ENCODE assay signal across 8 cellular contexts in genomic region chr6:158561247-158561884, GRCh38. TPM values are rescaled to one million over a fixed set of nuclear protein-coding genes. Genes with fewer than 3 reads are reported as not detected.
A peak's percentile ranks its signal among the peaks of the same experiment; 100 is the strongest.
DNase-seq lines count a peak whose midpoint lies in the region; ATAC-seq and TF ChIP-seq lines count a peak whose summit lies in the region.

No MANE protein-coding gene starts in this region.

- TF ChIP-seq CTCF in BE2C (IDR thresholded peaks at IDR 0.05; ENCODE audit: low read depth, low read length) (no peak), LNCaP clone FGC (IDR thresholded peaks at IDR 0.05; ENCODE audit: control insufficient read depth, extremely low read depth, insufficient read depth) (no peak), dorsolateral prefrontal cortex (IDR thresholded peaks at IDR 0.05 in 54 of 56, conservative IDR thresholded peaks at IDR 0.05 in 2 of 56; ENCODE audit: low read depth in 1 of 56, partially characterized antibody in 56 of 56) (no peak), nephron (IDR thresholded peaks at IDR 0.05; ENCODE audit: unreplicated experiment in 3 of 3) (no peak)

- H3K9me3 ChIP-seq in BE2C = no peaks in the 10 kb centered on the region

- no peaks in the 10 kb centered on the region for H3K9me3 Mint-ChIP-seq in nephron

- H3K4me1 ChIP-seq in BE2C = peaks cover 5% of the 10 kb centered on the region

- H3K27ac ChIP-seq in dorsolateral prefrontal cortex = no peak overlapping the region

- intact Hi-C loops in dorsolateral prefrontal cortex (cut with DNase I) = no loop called here

- H3K4me3 ChIP-seq in BE2C (ENCODE audit: low read depth, low read length) = peak overlapping the region; percentile 67
- peak overlapping the region; percentile 59 for H3K4me3 ChIP-seq in LNCaP clone FGC (ENCODE audit: low read depth, low read length)
- H3K4me3 ChIP-seq in dorsolateral prefrontal cortex = peak overlapping the region in 58 of 59 donors; percentile 78 to 97 (median 88)

- peaks cover 3% of the 10 kb centered on the region for H3K27me3 Mint-ChIP-seq in nephron (ENCODE audit: low read depth)

- peaks cover 9% of the 10 kb centered on the region; the same call in 1 of the 2 replicates for H3K36me3 ChIP-seq in BE2C

- peak overlapping the region; percentile 66 to 95 (median 68) for H3K27ac Mint-ChIP-seq in nephron

- H3K27me3 ChIP-seq in BE2C = no peaks in the 10 kb centered on the region
- no peaks in the 10 kb centered on the region for H3K27me3 ChIP-seq in dorsolateral prefrontal cortex

- DNase-seq in BE2C (no peak), LNCaP clone FGC (ENCODE audit: low read depth) (no peak), dorsolateral prefrontal cortex (peak in 1 of 10 donors; percentile 30), germinal center (ENCODE audit: low spot score) (no peak), HuH-7.5 (ENCODE audit: low spot score) (no peak)

- peak overlapping the region; percentile 96 to 98 (median 98) for H3K4me3 Mint-ChIP-seq in nephron

- H3K4me1 Mint-ChIP-seq in nephron = peaks cover 20% of the 10 kb centered on the region

- no peak for ATAC-seq in GM18907 (IDR thresholded peaks at IDR 0.05; ENCODE audit: unreplicated experiment)
- no peak for ATAC-seq in GM21526 (IDR thresholded peaks at IDR 0.05; ENCODE audit: low FRiP score, unreplicated experiment)

- no peaks in the 10 kb centered on the region for H3K36me3 Mint-ChIP-seq in nephron (ENCODE audit: low read depth)

RNA-seq across cellular contexts. Expression of gene TMEM181, which starts 1.5 kb away (rescaled TPM):
- 35.8 TPM for polyA plus RNA-seq in BE2C (2012; ENCODE audit: insufficient read depth, insufficient read length, low read depth)
- total RNA-seq in dorsolateral prefrontal cortex = 10 to 100 TPM; 23.4 to 51.6 (median 36.0) TPM
